In the genomic region with DNA sequence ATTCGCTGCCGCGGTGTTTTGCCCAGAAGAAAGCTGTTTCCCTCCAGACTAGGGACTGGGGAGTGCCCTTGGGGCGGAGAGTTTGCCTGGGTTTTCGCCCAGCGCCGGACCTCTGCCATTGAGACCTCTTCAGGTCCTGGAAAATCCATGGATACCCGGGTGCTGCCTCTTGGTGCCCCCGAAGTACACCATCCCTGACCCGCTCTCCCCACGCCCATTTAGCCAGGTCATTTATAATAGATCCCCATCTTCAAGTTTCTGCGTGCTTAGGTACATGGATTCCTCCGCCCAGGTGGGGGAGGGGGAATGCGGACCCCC, we compare ENCODE assay signal across 12 cellular contexts. TPM values are rescaled to one million over a fixed set of nuclear protein-coding genes. Genes with fewer than 3 reads are reported as not detected.
DNase-seq lines count a peak whose midpoint lies in the region; ATAC-seq, FAIRE-seq and TF ChIP-seq lines count a peak whose summit lies in the region.
"Had no signal": no experiment of that assay in that cellular context is flagged by ENCODE, and none has a peak within 500 bp of the region (broad histone marks: within the 10 kb centered on the region; RNA-seq: fewer than 3 reads in every experiment).

No MANE protein-coding gene starts in this region.

- WGBS in HepG2 (ENCODE audit: low lambda C conversion rate), result 41% methylated on average over 11 of the region's 14 CpGs
- WGBS in right lobe of liver (ENCODE audit: insufficient coverage, low coverage, low lambda C conversion rate, missing lambda C conversion rate), result 0% methylated on average over 7 of the region's 14 CpGs
- WGBS in sigmoid colon, 2 donors, result 2 to 4% methylated on average over 14 of the region's 14 CpGs

- peaks cover 17 to 61% of the 10 kb centered on the region in 2 experiments for H3K27me3 ChIP-seq in HepG2 (ENCODE audit: control insufficient read depth in 1 of 2, insufficient read depth in 2 of 2, low read length in 2 of 2)
- H3K27me3 ChIP-seq in right lobe of liver, result peaks cover 22 to 66% of the 10 kb centered on the region in 2 donors
- H3K27me3 ChIP-seq in iPS-15b (ENCODE audit: control insufficient read depth, insufficient read depth, low read length), result peaks cover 81% of the 10 kb centered on the region
- peaks cover 76 to 100% (median 93%) of the 10 kb centered on the region in 3 donors for H3K27me3 ChIP-seq in sigmoid colon

- H3K36me3 ChIP-seq in HepG2 (replicated peaks in 1 of 2; ENCODE audit: control insufficient read depth in 1 of 2, insufficient read depth in 2 of 2, low read length in 2 of 2) (no peaks in the 10 kb centered on the region), right lobe of liver (no peaks in the 10 kb centered on the region), iPS-15b (ENCODE audit: control insufficient read depth, insufficient read depth, low read length) (no peaks in the 10 kb centered on the region), sigmoid colon (no peaks in the 10 kb centered on the region)
- H3K36me3 ChIP-seq: neutrophil, suprapubic skin had no signal

- peak overlapping the region; percentile 67 for H3K27ac Mint-ChIP-seq in T-helper 17 cell

- H3K4me3 ChIP-seq in HepG2 (replicated peaks in 1 of 3; ENCODE audit: insufficient read depth in 1 of 3, low read depth in 2 of 3, low read length in 3 of 3), result peak overlapping the region in 1 of 3 experiments; percentile 74; a peak in 1 of 6 replicates
- H3K4me3 ChIP-seq in right lobe of liver, result no peak overlapping the region
- H3K4me3 ChIP-seq in iPS-15b (ENCODE audit: low read depth, low read length), result peak overlapping the region; percentile 30
- H3K4me3 ChIP-seq in sigmoid colon, result no peak overlapping the region

- no peak overlapping the region for H3K27ac ChIP-seq in HepG2 (ENCODE audit: extremely low read length, insufficient read depth, low read length)
- H3K27ac ChIP-seq in right lobe of liver, result no peak overlapping the region
- no peak overlapping the region for H3K27ac ChIP-seq in sigmoid colon
- H3K27ac ChIP-seq: dorsolateral prefrontal cortex, neutrophil, suprapubic skin had no signal

- TF ChIP-seq EP300 in HepG2 (IDR thresholded peaks at IDR 0.05; ENCODE audit: low read depth in 2 of 2, low read length in 2 of 2) (no peak), HepG2 (CRISPR knock-in tag; IDR thresholded peaks at IDR 0.05; ENCODE audit: borderline replicate concordance) (no peak), sigmoid colon (IDR thresholded peaks at IDR 0.05) (no peak)

- in situ Hi-C loops in HepG2 (cut with HindIII; ENCODE audit: extremely low pct_ligation_motif_present, low pct_unique_long_range_greater_than_20kb), result loop anchor here (5.0 kb wide), 1 partner anchor 180 kb away; no protein-coding TSS in a partner anchor

- CTCF ChIA-PET in HepG2 (lab: Yijun Ruan, JAX; ENCODE audit: low intra/inter-chr PET ratio, low total read pairs), result interaction anchor here (1.2 to 2.3 kb wide), 4 partner anchors 22 to 89 kb away, joined by 5 to 14 read pairs (median 10); no protein-coding TSS in a partner anchor

- TF ChIP-seq CTCF in HepG2 (CRISPR knock-in tag; IDR thresholded peaks at IDR 0.05), result no peak
- TF ChIP-seq CTCF in right lobe of liver (IDR thresholded peaks at IDR 0.05), result no peak
- TF ChIP-seq CTCF in sigmoid colon (IDR thresholded peaks at IDR 0.05), result no peak

- peaks cover 2% of the 10 kb centered on the region for H3K36me3 Mint-ChIP-seq in T-helper 17 cell (ENCODE audit: low read depth)

- H3K4me1 ChIP-seq in HepG2 (ENCODE audit: insufficient read depth, low read length) (peaks cover 42% of the 10 kb centered on the region), right lobe of liver (peaks cover 0 to 30% (median 7%) of the 10 kb centered on the region in 4 donors), iPS-15b (ENCODE audit: control insufficient read depth, insufficient read depth, low read length) (peaks cover 9% of the 10 kb centered on the region), sigmoid colon (peaks cover 0 to 57% (median 55%) of the 10 kb centered on the region in 4 donors)

- H3K9me3 ChIP-seq in HepG2 (ENCODE audit: low read length) (no peaks in the 10 kb centered on the region), right lobe of liver (no peaks in the 10 kb centered on the region), T-helper 17 cell (ENCODE audit: control insufficient read depth, low read length, poor library complexity, severe bottlenecking) (no peaks in the 10 kb centered on the region), iPS-15b (ENCODE audit: control insufficient read depth, insufficient read depth, low read length) (no peaks in the 10 kb centered on the region), sigmoid colon (no peaks in the 10 kb centered on the region)
- H3K9me3 ChIP-seq: neutrophil, suprapubic skin had no signal

- no peak for FAIRE-seq in HepG2 (lab: Jason Lieb, UNC)

- BruUV-seq in HepG2 (replicated peaks; lab: Mats Ljungman, UMichigan), result no TSS peak

- peak overlapping the region; percentile 86 for H3K4me2 ChIP-seq in HepG2 (ENCODE audit: low read depth, low read length)

- intact Hi-C loops in HepG2 (cut with micrococcal nuclease; ENCODE audit: unreplicated experiment), result loop anchor here (1.0 to 2.0 kb wide), 2 partner anchors 20 to 181 kb away; no protein-coding TSS in a partner anchor
- intact Hi-C loops in right lobe of liver (cut with DNase I), result no loop called here
- intact Hi-C loops in sigmoid colon (cut with DNase I), result loop anchor here (2.0 kb wide), 1 partner anchor 27 kb away; a partner anchor contains a TSS

- TF ChIP-seq POLR2A in HepG2 (IDR thresholded peaks at IDR 0.05; ENCODE audit: insufficient read depth in 1 of 2, low read depth in 2 of 2, low read length in 2 of 2), result no peak
- no peak for TF ChIP-seq POLR2A in right lobe of liver (IDR thresholded peaks at IDR 0.05)
- no peak for TF ChIP-seq POLR2A in sigmoid colon (IDR thresholded peaks at IDR 0.05)

- DNase-seq in HepG2 (ENCODE audit: low spot score) (no peak), right lobe of liver (no peak), T-helper 17 cell (no peak), anterior cingulate cortex (lab: John Stamatoyannopoulos, UW) (no peak), DMS53 (lab: John Stamatoyannopoulos, UW) (no peak), NOMO-1 treated with DMSO at 0.1 percent for 48 hours (lab: John Stamatoyannopoulos, UW; ENCODE audit: unreplicated experiment) (no peak), sigmoid colon (no peak)
- DNase-seq: activated effector memory CD4-positive, alpha-beta T cell treated with anti-CD3 and anti-CD28 coated beads, Interleukin-2, amount 50 U/mL, for 16 hours had no signal

- H3K79me2 ChIP-seq in HepG2 (ENCODE audit: insufficient read depth, low read length), result no peaks in the 10 kb centered on the region

- POLR2A ChIA-PET in HepG2 (lab: Yijun Ruan, JAX), result interaction anchor here (0.6 to 16.5 kb wide), 13 partner anchors 10 to 195 kb away, joined by 3 to 274 read pairs (median 8); a partner anchor contains a TSS

- H3K9ac ChIP-seq in HepG2 (ENCODE audit: insufficient read depth, low read depth, low read length) (no peak overlapping the region; the same call in 1 of the 2 replicates), iPS-15b (ENCODE audit: low read depth, low read length) (no peak overlapping the region)

- H2AFZ ChIP-seq in HepG2 (ENCODE audit: low read length), result no peak overlapping the region

- H3K4me1 Mint-ChIP-seq in T-helper 17 cell, result peaks cover 20% of the 10 kb centered on the region

- no peak for ATAC-seq in HepG2
- no peak for ATAC-seq in right lobe of liver
- ATAC-seq in T-helper 17 cell, result no peak

- H3K4me3 Mint-ChIP-seq in T-helper 17 cell, result peak overlapping the region; percentile 59

- peaks cover 54% of the 10 kb centered on the region for H3K27me3 Mint-ChIP-seq in T-helper 17 cell

- TF ChIP-seq RAD21 in HepG2 (CRISPR knock-in tag; IDR thresholded peaks at IDR 0.05), result no peak

- H4K20me1 ChIP-seq in HepG2 (ENCODE audit: insufficient read depth, low read length), result no peaks in the 10 kb centered on the region

RNA-seq across cellular contexts. Expression of a gene that starts 15.0 kb away (rescaled TPM):
- total RNA-seq in HepG2 (2016; rRNA removed; fragmentation: Illumina TruSeq; extraction: Trizol) (12.0 and 12.6 TPM in 2 replicates), right lobe of liver (1 to 10 TPM; 1.2 to 4.7 (median 2.0) TPM), T-helper 17 cell (1 to 10 TPM; 2.5 to 3.6 TPM), sigmoid colon (1 to 10 TPM in 2 of 4 donors, under 1 TPM in 2; 0.28 to 1.8 (median 1.2) TPM)
- 1.3 and 2.4 TPM in 2 replicates for total RNA-seq in HepG2 (2016; cell fraction: cytosol; rRNA removed; fragmentation: Illumina TruSeq; extraction: Trizol; ENCODE audit: low read depth)
- 12.8 and 13.5 TPM in 2 replicates for total RNA-seq in HepG2 (2016; cell fraction: insoluble cytoplasmic fraction; rRNA removed; fragmentation: Illumina TruSeq; extraction: Trizol)
- total RNA-seq in HepG2 (2016; cell fraction: membrane; rRNA removed; fragmentation: Illumina TruSeq; extraction: Trizol), result 4.8 and 5.6 TPM in 2 replicates
- 5.7 and 8.6 TPM in 2 replicates for total RNA-seq in HepG2 (2016; cell fraction: nucleus; rRNA removed; fragmentation: Illumina TruSeq; extraction: Trizol)
- polyA plus RNA-seq in HepG2 (2011; rRNA removed) (0.34 and 0.76 TPM in 2 replicates), sigmoid colon (1 to 10 TPM; 2.4 to 5.6 (median 4.9) TPM)
- 0.72 and 0.99 TPM in 2 replicates for polyA plus RNA-seq in HepG2 (2011; cell fraction: cytosol; rRNA removed)
- 3.4 and 5.0 TPM in 2 replicates for polyA plus RNA-seq in HepG2 (2011; cell fraction: nucleus; rRNA removed)
- polyA plus RNA-seq in HepG2 (2012), result 7.4 and 7.7 TPM in 2 replicates
- 0.54 and 0.80 TPM in 2 replicates for polyA plus RNA-seq in HepG2 (2016; cell fraction: cytosol; fragmentation: Illumina TruSeq; extraction: Trizol; ENCODE audit: low read depth)
- polyA plus RNA-seq in HepG2 (2016; cell fraction: insoluble cytoplasmic fraction; fragmentation: Illumina TruSeq; extraction: Trizol; ENCODE audit: low read depth), result 10.9 and 11.0 TPM in 2 replicates
- 1.4 TPM in 2 replicates for polyA plus RNA-seq in HepG2 (2016; cell fraction: membrane; fragmentation: Illumina TruSeq; extraction: Trizol; ENCODE audit: low read depth)
- 15.7 and 18.7 TPM in 2 replicates for polyA plus RNA-seq in HepG2 (2016; cell fraction: nucleus; fragmentation: Illumina TruSeq; extraction: Trizol; ENCODE audit: insufficient read depth, low read depth)
- 1.2 and 1.6 TPM in 2 replicates for polyA minus RNA-seq in HepG2 (2011; rRNA and poly(A)+ RNA removed; ENCODE audit: low replicate concordance)
- polyA minus RNA-seq in HepG2 (2011; cell fraction: cytosol; rRNA and poly(A)+ RNA removed), result 1.8 and 1.9 TPM in 2 replicates
- polyA minus RNA-seq in HepG2 (2011; cell fraction: nucleus; rRNA and poly(A)+ RNA removed), result 0.77 and 0.87 TPM in 2 replicates

RNA-seq across cellular contexts. Expression of a gene that starts 27.4 kb away (rescaled TPM):
- 17.1 and 25.8 TPM in 2 replicates for total RNA-seq in HepG2 (2016; rRNA removed; fragmentation: Illumina TruSeq; extraction: Trizol)
- 4.7 and 4.8 TPM in 2 replicates for total RNA-seq in HepG2 (2016; cell fraction: cytosol; rRNA removed; fragmentation: Illumina TruSeq; extraction: Trizol; ENCODE audit: low read depth)
- total RNA-seq in HepG2 (2016; cell fraction: insoluble cytoplasmic fraction; rRNA removed; fragmentation: Illumina TruSeq; extraction: Trizol), result 17.7 and 25.2 TPM in 2 replicates
- total RNA-seq in HepG2 (2016; cell fraction: membrane; rRNA removed; fragmentation: Illumina TruSeq; extraction: Trizol), result 13.9 and 15.1 TPM in 2 replicates
- total RNA-seq in HepG2 (2016; cell fraction: nucleus; rRNA removed; fragmentation: Illumina TruSeq; extraction: Trizol), result 18.5 and 22.8 TPM in 2 replicates
- polyA plus RNA-seq in HepG2 (2011; rRNA removed), result 50.8 and 61.1 TPM in 2 replicates
- 31.1 and 45.6 TPM in 2 replicates for polyA plus RNA-seq in HepG2 (2011; cell fraction: cytosol; rRNA removed)
- polyA plus RNA-seq in HepG2 (2011; cell fraction: nucleus; rRNA removed), result 117 and 122 TPM in 2 replicates
- polyA plus RNA-seq in HepG2 (2012), result 27.9 and 32.4 TPM in 2 replicates
- polyA plus RNA-seq in HepG2 (2016; cell fraction: cytosol; fragmentation: Illumina TruSeq; extraction: Trizol; ENCODE audit: low read depth), result 3.7 and 4.2 TPM in 2 replicates
- polyA plus RNA-seq in HepG2 (2016; cell fraction: insoluble cytoplasmic fraction; fragmentation: Illumina TruSeq; extraction: Trizol; ENCODE audit: low read depth), result 29.4 and 33.0 TPM in 2 replicates
- 11.7 and 12.5 TPM in 2 replicates for polyA plus RNA-seq in HepG2 (2016; cell fraction: membrane; fragmentation: Illumina TruSeq; extraction: Trizol; ENCODE audit: low read depth)
- polyA plus RNA-seq in HepG2 (2016; cell fraction: nucleus; fragmentation: Illumina TruSeq; extraction: Trizol; ENCODE audit: insufficient read depth, low read depth), result 60.4 and 60.8 TPM in 2 replicates
- polyA minus RNA-seq in HepG2 (2011; rRNA and poly(A)+ RNA removed; ENCODE audit: low replicate concordance), result 17.1 and 51.0 TPM in 2 replicates
- 33.1 and 38.6 TPM in 2 replicates for polyA minus RNA-seq in HepG2 (2011; cell fraction: cytosol; rRNA and poly(A)+ RNA removed)
- polyA minus RNA-seq in HepG2 (2011; cell fraction: nucleus; rRNA and poly(A)+ RNA removed), result 17.8 and 25.2 TPM in 2 replicates
- total RNA-seq in right lobe of liver, result 10 to 100 TPM in 5 of 6 experiments, 1 to 10 TPM in 1; 8.9 to 21.9 (median 15.1) TPM
- 100 to 1,000 TPM; 103 to 110 TPM for total RNA-seq in T-helper 17 cell
- total RNA-seq in sigmoid colon, result 1 to 10 TPM; 6.1 to 9.8 (median 7.5) TPM
- 10 to 100 TPM in 1 of 3 donors, 1 to 10 TPM in 2; 3.5 to 14.2 (median 8.4) TPM for polyA plus RNA-seq in sigmoid colon

RNA-seq across cellular contexts. Expression of a gene that starts 33.9 kb away (rescaled TPM):
- total RNA-seq in HepG2 (2016; rRNA removed; fragmentation: Illumina TruSeq; extraction: Trizol), result 13.0 and 14.5 TPM in 2 replicates
- 6.8 and 7.5 TPM in 2 replicates for total RNA-seq in HepG2 (2016; cell fraction: cytosol; rRNA removed; fragmentation: Illumina TruSeq; extraction: Trizol; ENCODE audit: low read depth)
- 11.8 and 15.7 TPM in 2 replicates for total RNA-seq in HepG2 (2016; cell fraction: insoluble cytoplasmic fraction; rRNA removed; fragmentation: Illumina TruSeq; extraction: Trizol)
- 9.1 and 10.9 TPM in 2 replicates for total RNA-seq in HepG2 (2016; cell fraction: membrane; rRNA removed; fragmentation: Illumina TruSeq; extraction: Trizol)
- 11.8 and 14.3 TPM in 2 replicates for total RNA-seq in HepG2 (2016; cell fraction: nucleus; rRNA removed; fragmentation: Illumina TruSeq; extraction: Trizol)
- polyA plus RNA-seq in HepG2 (2011; rRNA removed), result 31.1 and 40.2 TPM in 2 replicates
- 25.9 and 34.2 TPM in 2 replicates for polyA plus RNA-seq in HepG2 (2011; cell fraction: cytosol; rRNA removed)
- 90.7 and 95.7 TPM in 2 replicates for polyA plus RNA-seq in HepG2 (2011; cell fraction: nucleus; rRNA removed)
- polyA plus RNA-seq in HepG2 (2012), result 41.2 and 46.2 TPM in 2 replicates
- polyA plus RNA-seq in HepG2 (2016; cell fraction: cytosol; fragmentation: Illumina TruSeq; extraction: Trizol; ENCODE audit: low read depth), result 4.2 and 5.6 TPM in 2 replicates
- polyA plus RNA-seq in HepG2 (2016; cell fraction: insoluble cytoplasmic fraction; fragmentation: Illumina TruSeq; extraction: Trizol; ENCODE audit: low read depth), result 9.1 and 12.0 TPM in 2 replicates
- polyA plus RNA-seq in HepG2 (2016; cell fraction: membrane; fragmentation: Illumina TruSeq; extraction: Trizol; ENCODE audit: low read depth), result 3.9 and 6.0 TPM in 2 replicates
- 18.6 and 21.1 TPM in 2 replicates for polyA plus RNA-seq in HepG2 (2016; cell fraction: nucleus; fragmentation: Illumina TruSeq; extraction: Trizol; ENCODE audit: insufficient read depth, low read depth)
- polyA minus RNA-seq in HepG2 (2011; rRNA and poly(A)+ RNA removed; ENCODE audit: low replicate concordance), result 42.9 and 69.2 TPM in 2 replicates
- 31.2 and 31.6 TPM in 2 replicates for polyA minus RNA-seq in HepG2 (2011; cell fraction: cytosol; rRNA and poly(A)+ RNA removed)
- polyA minus RNA-seq in HepG2 (2011; cell fraction: nucleus; rRNA and poly(A)+ RNA removed), result 17.8 and 22.4 TPM in 2 replicates
- 1 to 10 TPM in 3 of 6 experiments, under 1 TPM in 3; 0.33 to 3.5 (median 1.1) TPM for total RNA-seq in right lobe of liver
- under 1 TPM in 1 of 2 donors, not detected in 1; 0.18 TPM for total RNA-seq in T-helper 17 cell
- under 1 TPM in 3 of 4 donors, not detected in 1; 0.33 to 0.95 (median 0.36) TPM for total RNA-seq in sigmoid colon
- 1 to 10 TPM in 1 of 3 donors, under 1 TPM in 2; under 0.01 to 2.0 (median 0.23) TPM for polyA plus RNA-seq in sigmoid colon

Comparison
In these comparisons a context has a peak if more than half of its experiments do, and no peak if none do; other contexts are left out.
1. intact Hi-C loops: an anchor here in HepG2 (1.0 to 2.0 kb wide) and sigmoid colon (2.0 kb wide); none called in right lobe of liver.